Comparison of ENCODE assay signal across 21 cellular contexts in genomic region chr11:26319906-26320305, GRCh38. TPM values are rescaled to one million over a fixed set of nuclear protein-coding genes. Genes with fewer than 3 reads are reported as not detected.
DNase-seq lines count a peak whose midpoint lies in the region; ATAC-seq, FAIRE-seq and TF ChIP-seq lines count a peak whose summit lies in the region.
"Had no signal": no experiment of that assay in that cellular context is flagged by ENCODE, and none has a peak within 500 bp of the region (broad histone marks: within the 10 kb centered on the region; RNA-seq: fewer than 3 reads in every experiment).

No MANE protein-coding gene starts in this region.

- H3K4me2 ChIP-seq in H1 (ENCODE audit: insufficient read depth in 1 of 2, low read depth in 2 of 2, low read length in 2 of 2) = no peak overlapping the region
- no peak overlapping the region for H3K4me2 ChIP-seq in neural progenitor cell

- no peaks in the 10 kb centered on the region for H3K9me3 ChIP-seq in H1 (ENCODE audit: insufficient read depth in 2 of 2, low read depth in 1 of 2, low read length in 1 of 2)
- H3K9me3 ChIP-seq in neural progenitor cell (ENCODE audit: low read depth) = no peaks in the 10 kb centered on the region
- H3K9me3 ChIP-seq: Peyer's patch had no signal

- H3K27ac ChIP-seq in H1 (ENCODE audit: low read depth, low read length) (no peak overlapping the region), neural progenitor cell (no peak overlapping the region)
- H3K27ac ChIP-seq: Peyer's patch had no signal

- H3K56ac ChIP-seq in H1 (replicated peaks; ENCODE audit: insufficient read length, low read depth, low read length) = no peak overlapping the region

- H2BK12ac ChIP-seq in H1 (ENCODE audit: low read depth, low read length) = no peak overlapping the region

- no peaks in the 10 kb centered on the region for H3K36me3 ChIP-seq in H1 (ENCODE audit: control insufficient read depth in 2 of 4, insufficient read depth in 4 of 4, low read length in 3 of 4)
- no peaks in the 10 kb centered on the region for H3K36me3 ChIP-seq in neural progenitor cell
- H3K36me3 ChIP-seq: Peyer's patch had no signal

- no peaks in the 10 kb centered on the region for H3K79me1 ChIP-seq in H1 (ENCODE audit: low read depth, low read length)

- DNase-seq in NCI-H82 (lab: John Stamatoyannopoulos, UW) (peak; percentile 12), NCI-H82 treated with DMSO at 0.1 percent for 48 hours (lab: John Stamatoyannopoulos, UW; ENCODE audit: unreplicated experiment) (no peak), NCI-H774 (lab: John Stamatoyannopoulos, UW) (peak; percentile 4), H1 (ENCODE audit: low read depth in 1 of 2, low spot score in 2 of 2) (no peak), neural progenitor cell (ENCODE audit: low spot score) (peak; percentile 55), SW 1271 (lab: John Stamatoyannopoulos, UW) (no peak)
- no peak for DNase-seq in stimulated activated CD8-positive, alpha-beta memory T cell treated with anti-CD3 and anti-CD28 coated beads, Interleukin-4, amount 100 ng/mL, for 48 hours
- DNase-seq: activated CD4-positive, alpha-beta T cell treated with anti-CD3 and anti-CD28 coated beads for 48 hours; activated T-cell treated with anti-CD3 and anti-CD28 coated beads for 4 hours; caudate nucleus; CD4-positive, alpha-beta memory T cell; glutamatergic neuron; NCI-H1048; Peyer's patch; T-cell; trophoblast cell had no signal

- no peaks in the 10 kb centered on the region for H3K9me3 Mint-ChIP-seq in neural progenitor cell
- H3K9me3 Mint-ChIP-seq: activated naive CD4-positive, alpha-beta T cell treated with anti-CD3 and anti-CD28 coated beads, Interleukin-2, amount 50 U/mL, for 24 hours had no signal

- H3K9ac ChIP-seq in H1 (replicated peaks in 1 of 4; ENCODE audit: extremely low read depth in 1 of 4, low read depth in 3 of 4, low read length in 3 of 4) = no peak overlapping the region
- H3K9ac ChIP-seq in neural progenitor cell = no peak overlapping the region

- H2BK120ac ChIP-seq in H1 (replicated peaks; ENCODE audit: low read depth, low read length) = no peak overlapping the region

- no peak overlapping the region for H3K23ac ChIP-seq in H1 (ENCODE audit: insufficient read length)

- H4K5ac ChIP-seq in H1 (ENCODE audit: insufficient read length, low read depth, low read length) = no peak overlapping the region

- no peak for ATAC-seq in GM18520 (IDR thresholded peaks at IDR 0.05; ENCODE audit: unreplicated experiment)
- ATAC-seq: stimulated activated effector memory CD8-positive, alpha-beta T cell treated with anti-CD3 and anti-CD28 coated beads, Interleukin-12 subunit alpha, Interleukin-12 subunit beta, amount 100 ng/mL, for 72 hours; T-cell had no signal

- H3K4ac ChIP-seq in H1 (replicated peaks; ENCODE audit: insufficient read length, low read depth, low read length) = no peak overlapping the region

- H2AFZ ChIP-seq in H1 (ENCODE audit: low read length) (peak overlapping the region; percentile 43; the same call in 1 of the 2 replicates), neural progenitor cell (replicated peaks) (peak overlapping the region; percentile 7)

- H4K8ac ChIP-seq in H1 (ENCODE audit: extremely low read depth, insufficient read depth, low read length) = no peak overlapping the region

- H4K20me1 ChIP-seq in H1 (replicated peaks in 1 of 2; ENCODE audit: control insufficient read depth in 1 of 2, insufficient read depth in 2 of 2, low read length in 2 of 2) (no peaks in the 10 kb centered on the region), neural progenitor cell (ENCODE audit: low read depth) (no peaks in the 10 kb centered on the region)

- no peaks in the 10 kb centered on the region for H3K79me2 ChIP-seq in H1 (ENCODE audit: control insufficient read depth in 1 of 2, insufficient read depth in 2 of 2, low read length in 2 of 2)
- no peaks in the 10 kb centered on the region for H3K79me2 ChIP-seq in neural progenitor cell (ENCODE audit: low read depth)

- H3K23me2 ChIP-seq in H1 (ENCODE audit: low read depth, low read length) = no peaks in the 10 kb centered on the region

- H3K4me3 ChIP-seq in H1 (ENCODE audit: extremely low read depth in 1 of 4, insufficient read depth in 2 of 4, low read depth in 3 of 4, low read length in 4 of 4) = no peak overlapping the region
- H3K4me3 ChIP-seq in neural progenitor cell = no peak overlapping the region
- H3K4me3 ChIP-seq: Peyer's patch had no signal

- H3K4me1 ChIP-seq in H1 (replicated peaks in 1 of 4; ENCODE audit: control insufficient read depth in 3 of 4, insufficient read depth in 4 of 4, low read length in 3 of 4) (no peaks in the 10 kb centered on the region; a peak in 1 of 7 replicates), neural progenitor cell (peaks cover 11% of the 10 kb centered on the region)
- H3K4me1 ChIP-seq: Peyer's patch had no signal

- no peaks in the 10 kb centered on the region for H3K27me3 Mint-ChIP-seq in neural progenitor cell (ENCODE audit: insufficient read depth, low read depth)
- H3K27me3 Mint-ChIP-seq: activated naive CD4-positive, alpha-beta T cell treated with anti-CD3 and anti-CD28 coated beads, Interleukin-2, amount 50 U/mL, for 24 hours; CD4-positive, alpha-beta memory T cell; T-cell had no signal

- no peak overlapping the region for H3K14ac ChIP-seq in H1 (ENCODE audit: insufficient read length)

- H3K18ac ChIP-seq in H1 (ENCODE audit: extremely low read depth, low read length) = no peak overlapping the region

- CTCF ChIA-PET in H1 (lab: Charles Lee; ENCODE audit: partially characterized antibody) = interaction anchor here (0.8 to 1.9 kb wide), 3 partner anchors 10 to 976 kb away, joined by 3 to 7 read pairs (median 4); no protein-coding TSS in a partner anchor

- no peaks in the 10 kb centered on the region for H3K36me3 Mint-ChIP-seq in neural progenitor cell
- H3K36me3 Mint-ChIP-seq: activated naive CD4-positive, alpha-beta T cell treated with anti-CD3 and anti-CD28 coated beads, Interleukin-2, amount 50 U/mL, for 24 hours; CD4-positive, alpha-beta memory T cell; stimulated activated effector memory CD8-positive, alpha-beta T cell treated with anti-CD3 and anti-CD28 coated beads, Interleukin-12 subunit alpha, Interleukin-12 subunit beta, amount 100 ng/mL, for 72 hours; T-cell had no signal

- H2BK15ac ChIP-seq in H1 (ENCODE audit: low read length) = no peak overlapping the region

- WGBS in H1 (ENCODE audit: extremely low coverage in 1 of 2, insufficient coverage in 1 of 2, insufficient read length in 1 of 2, insufficient replicate concordance in 2 of 2, low coverage in 1 of 2, low lambda C conversion rate in 2 of 2, missing lambda C conversion rate in 1 of 2), 2 experiments = 75% methylated on average over 2 of the region's 2 CpGs; no CpG with 5 or more reads in 1 of the 2 experiments

- no peaks in the 10 kb centered on the region for H3F3A ChIP-seq in neural progenitor cell (ENCODE audit: low read depth)

- H3K4me1 Mint-ChIP-seq in neural progenitor cell = peaks cover 11% of the 10 kb centered on the region
- H3K4me1 Mint-ChIP-seq: activated naive CD4-positive, alpha-beta T cell treated with anti-CD3 and anti-CD28 coated beads, Interleukin-2, amount 50 U/mL, for 24 hours; CD4-positive, alpha-beta memory T cell; stimulated activated effector memory CD8-positive, alpha-beta T cell treated with anti-CD3 and anti-CD28 coated beads, Interleukin-12 subunit alpha, Interleukin-12 subunit beta, amount 100 ng/mL, for 72 hours; T-cell had no signal

- peak overlapping the region; percentile 16 for H3K27ac Mint-ChIP-seq in neural progenitor cell
- H3K27ac Mint-ChIP-seq: activated naive CD4-positive, alpha-beta T cell treated with anti-CD3 and anti-CD28 coated beads, Interleukin-2, amount 50 U/mL, for 24 hours; CD4-positive, alpha-beta memory T cell; stimulated activated effector memory CD8-positive, alpha-beta T cell treated with anti-CD3 and anti-CD28 coated beads, Interleukin-12 subunit alpha, Interleukin-12 subunit beta, amount 100 ng/mL, for 72 hours; T-cell had no signal

- POLR2A ChIA-PET in H1 (lab: Charles Lee; ENCODE audit: partially characterized antibody) = interaction anchor here (0.7 to 1.2 kb wide), 2 partner anchors 9 to 10 kb away, joined by 3 to 4 read pairs; no protein-coding TSS in a partner anchor

- FAIRE-seq in H1 (lab: Jason Lieb, UNC) = no peak

- TF ChIP-seq POLR2A in H1 (IDR thresholded peaks at IDR 0.05; ENCODE audit: control extremely low read depth in 1 of 2, low read depth in 2 of 2, low read length in 2 of 2) = no peak

- TF ChIP-seq EP300 in H1 (IDR thresholded peaks at IDR 0.05; ENCODE audit: borderline replicate concordance in 1 of 2, low read depth in 2 of 2, low read length in 2 of 2) = no peak

- no peak overlapping the region for H2BK5ac ChIP-seq in H1 (ENCODE audit: low read depth, low read length)

- TF ChIP-seq RAD21 in H1 (IDR thresholded peaks at IDR 0.05 in 1 of 2, conservative IDR thresholded peaks at IDR 0.05 in 1 of 2; ENCODE audit: low read depth in 2 of 2, low read length in 2 of 2) = no peak

- TF ChIP-seq CTCF in H1 (IDR thresholded peaks at IDR 0.05; ENCODE audit: control extremely low read depth in 1 of 3, insufficient read depth in 1 of 3, low read depth in 1 of 3, low read length in 3 of 3) (no peak), neural progenitor cell (IDR thresholded peaks at IDR 0.05) (no peak)

- no peak overlapping the region for H3K4me3 Mint-ChIP-seq in neural progenitor cell
- H3K4me3 Mint-ChIP-seq: activated naive CD4-positive, alpha-beta T cell treated with anti-CD3 and anti-CD28 coated beads, Interleukin-2, amount 50 U/mL, for 24 hours; CD4-positive, alpha-beta memory T cell; stimulated activated effector memory CD8-positive, alpha-beta T cell treated with anti-CD3 and anti-CD28 coated beads, Interleukin-12 subunit alpha, Interleukin-12 subunit beta, amount 100 ng/mL, for 72 hours; T-cell had no signal

- H2BK20ac ChIP-seq in H1 (ENCODE audit: low read length) = no peak overlapping the region

- no peak overlapping the region for H4K91ac ChIP-seq in H1 (replicated peaks; ENCODE audit: insufficient read length, low read length)

- H3K27me3 ChIP-seq in H1 (replicated peaks in 1 of 4; ENCODE audit: control insufficient read depth in 3 of 4, extremely low read depth in 1 of 4, insufficient read depth in 3 of 4, low read length in 3 of 4) (no peaks in the 10 kb centered on the region), neural progenitor cell (no peaks in the 10 kb centered on the region)
- H3K27me3 ChIP-seq: Peyer's patch had no signal

- H2AK5ac ChIP-seq in H1 (ENCODE audit: low read depth, low read length) = no peak overlapping the region

TF ChIP-seq in H1, 55 proteins besides CTCF, POLR2A, EP300 and RAD21 (continues in another document):
- TF ChIP-seq CEBPB (IDR thresholded peaks at IDR 0.05; ENCODE audit: low read depth, low read length) = peak; percentile 84

RNA-seq across cellular contexts. Expression of gene ANO3, which starts 12.0 kb away (rescaled TPM):
- total RNA-seq in H1 (2021; fragmentation: NEBNext Ultra II Directional; extraction: Animal tissue kit (Norgen Biotek cat#: 25700)) = not detected in 2 replicates
- polyA plus RNA-seq in H1 (2011; rRNA removed) = not detected in 2 replicates
- polyA plus RNA-seq in H1 (2011; cell fraction: cytosol; rRNA removed) = 0.01 TPM
- 0.01 TPM for polyA plus RNA-seq in H1 (2011; cell fraction: nucleus; rRNA removed)
- polyA plus RNA-seq in H1 (2012, experiment 1 of 2) = 0.03 TPM in 1 of 4 replicates, not detected in the others
- polyA plus RNA-seq in H1 (2012, experiment 2 of 2) = not detected
- 0.04 TPM for polyA plus RNA-seq in H1 (2013, experiment 1 of 2)
- 0.02 TPM for polyA plus RNA-seq in H1 (2013, experiment 2 of 2)
- polyA minus RNA-seq in H1 (2011; rRNA and poly(A)+ RNA removed) = 0.06 and 0.15 TPM in 2 replicates
- not detected for polyA minus RNA-seq in H1 (2011; cell fraction: cytosol; rRNA and poly(A)+ RNA removed)
- not detected for polyA minus RNA-seq in H1 (2011; cell fraction: nucleus; rRNA and poly(A)+ RNA removed)
- 0.90 and 2.5 TPM in 2 replicates for total RNA-seq in neural progenitor cell (ENCODE audit: low replicate concordance)
- total RNA-seq: CD4-positive, alpha-beta memory T cell; mononuclear cell; osteocyte; T-cell had no signal
- polyA plus RNA-seq: CD4-positive, alpha-beta memory T cell had no signal

Comparison
In these comparisons a context has a peak if more than half of its experiments do, and no peak if none do; other contexts are left out.
1. DNase-seq: peak in NCI-H82 (single experiment), NCI-H774 (single experiment) and neural progenitor cell (single experiment); none in NCI-H82 treated with DMSO at 0.1 percent for 48 hours (single experiment), H1 (0 of 2), SW 1271 (0 of 2) and stimulated activated CD8-positive, alpha-beta memory T cell treated with anti-CD3 and anti-CD28 coated beads, Interleukin-4, amount 100 ng/mL, for 48 hours (single experiment).